In genomic region chr4:119041951-119042560, GRCh38 we compare ENCODE assay signal across 8 cellular contexts.
DNase-seq lines count a peak whose midpoint lies in the region; ATAC-seq, FAIRE-seq and TF ChIP-seq lines count a peak whose summit lies in the region.

No MANE protein-coding gene starts in this region.

- WGBS in right lobe of liver (ENCODE audit: insufficient coverage, low coverage, low lambda C conversion rate, missing lambda C conversion rate), result 1% methylated on average over 6 of the region's 6 CpGs

- peak; percentile 54 for FAIRE-seq in TTC549 (lab: Jason Lieb, UNC)

- intact Hi-C loops in right lobe of liver (cut with DNase I), result loop anchor here in 1 of 2 donors (10.0 kb wide), 1 partner anchor 243 kb away; no protein-coding TSS in a partner anchor

- no peaks in the 10 kb centered on the region for H3K36me3 ChIP-seq in right lobe of liver

- H3K4me1 ChIP-seq in right lobe of liver, result peaks cover 0 to 6% (median 0%) of the 10 kb centered on the region in 4 donors

- TF ChIP-seq POLR2A in right lobe of liver (IDR thresholded peaks at IDR 0.05), result no peak

- DNase-seq in Ammon's horn (ENCODE audit: low spot score), result peak; percentile 87
- DNase-seq in NCI-H2029 (lab: John Stamatoyannopoulos, UW), result peak; percentile 39
- peak; percentile 53 for DNase-seq in cerebellum (ENCODE audit: low spot score)
- DNase-seq in right lobe of liver, result peak in 1 of 3 donors; percentile 61
- DNase-seq in stimulated activated CD8-positive, alpha-beta memory T cell treated with anti-CD3 and anti-CD28 coated beads, Interleukin-15, amount 100 ng/mL, for 1 hour (ENCODE audit: low read depth), result peak; percentile 3

- no peaks in the 10 kb centered on the region for H3K27me3 ChIP-seq in right lobe of liver

- H3K9me3 ChIP-seq in right lobe of liver, result no peaks in the 10 kb centered on the region

- ATAC-seq in GM18861 (IDR thresholded peaks at IDR 0.05; ENCODE audit: unreplicated experiment) (peak; percentile 85), HG03039 (IDR thresholded peaks at IDR 0.05; ENCODE audit: unreplicated experiment) (peak; percentile 87), right lobe of liver (peak; percentile 95 to 96 (median 95))

- no peak overlapping the region for H3K27ac ChIP-seq in right lobe of liver

- peak; percentile 60 to 71 (median 67) for TF ChIP-seq CTCF in right lobe of liver (IDR thresholded peaks at IDR 0.05)

- no peak overlapping the region for H3K4me3 ChIP-seq in right lobe of liver
